27 cellular contexts compared by ENCODE assay signal in genomic region chr5:59231221-59231931, GRCh38.
DNase-seq lines count a peak whose midpoint lies in the region; ATAC-seq and TF ChIP-seq lines count a peak whose summit lies in the region.
"Had no signal": no experiment of that assay in that cellular context is flagged by ENCODE, and none has a peak within 500 bp of the region (broad histone marks: within the 10 kb centered on the region; RNA-seq: fewer than 3 reads in every experiment).

No MANE protein-coding gene starts in this region.

- TF ChIP-seq CTCF in gastrocnemius medialis (IDR thresholded peaks at IDR 0.05 in 4 of 5, conservative IDR thresholded peaks at IDR 0.05 in 1 of 5) (no peak), BE2C (IDR thresholded peaks at IDR 0.05; ENCODE audit: low read depth, low read length) (no peak)

- no peaks in the 10 kb centered on the region for H3K36me3 Mint-ChIP-seq in activated T-helper 17 cell treated with anti-CD3 and anti-CD28 coated beads, Interleukin-2, amount 50 U/mL, for 72 hours (ENCODE audit: low read depth)
- H3K36me3 Mint-ChIP-seq in activated CD8-positive, alpha-beta T cell treated with anti-CD3 and anti-CD28 coated beads, Interleukin-2, amount 10 ng/mL, durations not matched to agents 7 days and 5 days (ENCODE audit: low read depth), result no peaks in the 10 kb centered on the region

- in situ Hi-C loops in gastrocnemius medialis (cut with MboI; ENCODE audit: low sequenced_read_pairs in 4 of 4), result no loop called here

- H3K9me3 ChIP-seq in gastrocnemius medialis (no peaks in the 10 kb centered on the region), BE2C (no peaks in the 10 kb centered on the region)
- H3K9me3 ChIP-seq: BLaER1, MG63, SJSA1 had no signal

- no peaks in the 10 kb centered on the region for H3K36me3 ChIP-seq in gastrocnemius medialis
- no peaks in the 10 kb centered on the region for H3K36me3 ChIP-seq in BE2C
- H3K36me3 ChIP-seq: BLaER1, MG63, SJSA1 had no signal

- no peak overlapping the region for H3K27ac Mint-ChIP-seq in activated T-helper 17 cell treated with anti-CD3 and anti-CD28 coated beads, Interleukin-2, amount 50 U/mL, for 72 hours
- no peak overlapping the region for H3K27ac Mint-ChIP-seq in activated CD8-positive, alpha-beta T cell treated with anti-CD3 and anti-CD28 coated beads, Interleukin-2, amount 10 ng/mL, durations not matched to agents 7 days and 5 days
- H3K27ac Mint-ChIP-seq: CD4-positive, alpha-beta T cell had no signal

- H3K9me3 Mint-ChIP-seq in activated T-helper 17 cell treated with anti-CD3 and anti-CD28 coated beads, Interleukin-2, amount 50 U/mL, for 72 hours, result no peaks in the 10 kb centered on the region
- H3K9me3 Mint-ChIP-seq in activated CD8-positive, alpha-beta T cell treated with anti-CD3 and anti-CD28 coated beads, Interleukin-2, amount 10 ng/mL, durations not matched to agents 7 days and 5 days (ENCODE audit: insufficient read depth), result no peaks in the 10 kb centered on the region
- H3K9me3 Mint-ChIP-seq: CD4-positive, alpha-beta T cell had no signal

- H3K4me3 ChIP-seq in gastrocnemius medialis (no peak overlapping the region), BE2C (ENCODE audit: low read depth, low read length) (no peak overlapping the region)
- H3K4me3 ChIP-seq: BLaER1, K562, MG63, PC-9, SJSA1 had no signal

- H3K4me1 Mint-ChIP-seq in activated T-helper 17 cell treated with anti-CD3 and anti-CD28 coated beads, Interleukin-2, amount 50 U/mL, for 72 hours, result no peaks in the 10 kb centered on the region
- no peaks in the 10 kb centered on the region for H3K4me1 Mint-ChIP-seq in activated CD8-positive, alpha-beta T cell treated with anti-CD3 and anti-CD28 coated beads, Interleukin-2, amount 10 ng/mL, durations not matched to agents 7 days and 5 days (ENCODE audit: low read depth)

- CTCF ChIA-PET in activated CD8-positive, alpha-beta T cell treated with anti-CD3 and anti-CD28 coated beads, Interleukin-2, amount 10 ng/mL, durations not matched to agents 7 days and 5 days (lab: Charles Lee), result no interaction called here

- POLR2A ChIA-PET in activated CD8-positive, alpha-beta T cell treated with anti-CD3 and anti-CD28 coated beads, Interleukin-2, amount 10 ng/mL, durations not matched to agents 7 days and 5 days (lab: Charles Lee), result no interaction called here

- ATAC-seq in GM18867 (IDR thresholded peaks at IDR 0.05; ENCODE audit: unreplicated experiment) (peak; percentile 59), gastrocnemius medialis (peak in 1 of 2 donors; percentile 21)
- ATAC-seq in activated T-helper 17 cell treated with anti-CD3 and anti-CD28 coated beads, Interleukin-2, amount 50 U/mL, for 72 hours (replicated peaks), result peak; percentile 56
- ATAC-seq in activated CD8-positive, alpha-beta T cell treated with anti-CD3 and anti-CD28 coated beads, Interleukin-2, amount 10 ng/mL, durations not matched to agents 7 days and 5 days, result no peak
- ATAC-seq: K562 had no signal

- H3K4me1 ChIP-seq in gastrocnemius medialis (peaks cover 24 to 46% of the 10 kb centered on the region in 2 donors), BE2C (no peaks in the 10 kb centered on the region)
- H3K4me1 ChIP-seq: BLaER1, SJSA1 had no signal

- no peak overlapping the region for H3K4me3 Mint-ChIP-seq in activated T-helper 17 cell treated with anti-CD3 and anti-CD28 coated beads, Interleukin-2, amount 50 U/mL, for 72 hours
- no peak overlapping the region for H3K4me3 Mint-ChIP-seq in activated CD8-positive, alpha-beta T cell treated with anti-CD3 and anti-CD28 coated beads, Interleukin-2, amount 10 ng/mL, durations not matched to agents 7 days and 5 days
- H3K4me3 Mint-ChIP-seq: CD4-positive, alpha-beta T cell had no signal

- peaks cover 14% of the 10 kb centered on the region for H3K27me3 Mint-ChIP-seq in activated T-helper 17 cell treated with anti-CD3 and anti-CD28 coated beads, Interleukin-2, amount 50 U/mL, for 72 hours
- H3K27me3 Mint-ChIP-seq in activated CD8-positive, alpha-beta T cell treated with anti-CD3 and anti-CD28 coated beads, Interleukin-2, amount 10 ng/mL, durations not matched to agents 7 days and 5 days (ENCODE audit: low read depth), result peaks cover 8% of the 10 kb centered on the region
- H3K27me3 Mint-ChIP-seq: CD4-positive, alpha-beta T cell had no signal

- no peak for TF ChIP-seq POLR2A in gastrocnemius medialis (IDR thresholded peaks at IDR 0.05)

- intact Hi-C loops in gastrocnemius medialis (cut with DNase I; ENCODE audit: low total_unique reads), result no loop called here

- H3K27ac ChIP-seq in gastrocnemius medialis, result peak overlapping the region in 3 of 4 donors; percentile 3 to 20 (median 14)
- H3K27ac ChIP-seq: 22Rv1, BLaER1, PC-9, SJSA1 had no signal

- DNase-seq in DMS 273 (lab: John Stamatoyannopoulos, UW; ENCODE audit: unreplicated experiment), result peak; percentile 28
- DNase-seq in DMS 273 treated with DMSO at 0.1 percent for 48 hours (lab: John Stamatoyannopoulos, UW), result no peak
- no peak for DNase-seq in gastrocnemius medialis
- DNase-seq in BE2C, result no peak
- DNase-seq in activated CD8-positive, alpha-beta T cell treated with anti-CD3 and anti-CD28 coated beads, Interleukin-2, amount 10 ng/mL, durations not matched to agents 7 days and 5 days, result no peak
- DNase-seq: CD4-positive, alpha-beta T cell; DMS79; EL; GDM1; Kasumi-1; MG63; NCI-H1105 treated with DMSO at 0.1 percent for 48 hours; NCI-H146; NCI-H1930; NCI-H2107; NCI-H446 treated with DMSO at 0.1 percent for 48 hours; NCI-H526; NCI-H82; PC-9; Right ventricle myocardium superior; RPMI8226 had no signal

- H3K27me3 ChIP-seq in gastrocnemius medialis (no peaks in the 10 kb centered on the region), BE2C (no peaks in the 10 kb centered on the region)
- H3K27me3 ChIP-seq: BLaER1, MG63, SJSA1 had no signal
